Comparison of ENCODE assay signal across 1 cellular context in the genomic region with DNA sequence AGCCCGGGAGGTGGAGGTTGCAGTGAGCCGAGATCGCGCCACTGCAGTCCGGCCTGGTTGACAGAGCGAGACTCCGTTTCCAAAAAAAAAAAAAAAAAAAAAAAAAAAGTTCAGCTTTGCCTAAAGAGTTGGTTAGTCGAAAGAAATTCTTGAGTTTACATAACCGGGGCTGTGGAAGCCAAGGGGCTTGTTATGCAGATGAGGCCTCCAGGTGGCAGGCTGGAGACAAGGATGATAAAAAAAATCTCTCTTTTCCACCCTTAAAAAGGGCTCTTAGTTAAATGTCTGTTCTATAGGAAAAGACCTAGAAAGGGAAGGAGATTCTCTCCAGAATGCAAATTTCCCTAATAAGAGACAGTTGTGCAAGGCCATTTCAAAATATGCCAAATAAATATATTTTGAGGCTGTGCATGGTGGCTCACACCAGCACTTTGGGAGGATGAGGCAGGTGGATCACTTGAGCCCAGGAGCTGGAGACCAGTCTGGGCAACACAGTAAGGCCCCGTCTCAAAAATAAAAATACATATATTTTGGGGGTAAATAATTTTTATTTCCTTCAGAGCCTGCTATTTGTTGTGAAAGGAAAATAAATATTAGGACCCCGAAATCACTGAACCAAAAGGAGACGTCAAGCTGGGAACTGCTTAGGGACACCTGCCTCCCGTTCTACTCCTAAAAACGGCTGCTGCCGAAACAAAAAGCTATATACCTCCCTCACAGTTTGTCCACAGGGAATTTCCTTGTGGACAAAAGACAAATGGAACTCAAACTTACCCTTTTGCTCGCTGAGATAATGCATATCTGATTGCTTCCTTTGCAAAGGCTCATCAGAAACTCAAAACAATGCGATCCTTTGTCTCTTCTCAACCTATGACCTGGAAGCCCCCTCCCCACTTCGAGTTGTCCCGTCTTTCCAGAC.
TF ChIP-seq lines count a peak whose summit lies in the region.

No MANE protein-coding gene starts in this region.

TF ChIP-seq in HCT116, 20 proteins besides CTCF, POLR2A, EP300 and RAD21 (continued from another document):
- TF ChIP-seq CBX3 (IDR thresholded peaks at IDR 0.05; ENCODE audit: low read depth) (no peak), POLR2AphosphoS5 (IDR thresholded peaks at IDR 0.05; ENCODE audit: low read depth, low read length) (no peak), SP1 (IDR thresholded peaks at IDR 0.05; ENCODE audit: low read depth) (no peak), FOSL1 (IDR thresholded peaks at IDR 0.05; ENCODE audit: low read depth) (no peak), ZNF274 (IDR thresholded peaks at IDR 0.05; ENCODE audit: low read depth, low read length) (no peak), TCF7L2 (IDR thresholded peaks at IDR 0.05; ENCODE audit: borderline replicate concordance, extremely low read depth, insufficient read depth, insufficient read length) (no peak)
- TF ChIP-seq, protein P1, sequence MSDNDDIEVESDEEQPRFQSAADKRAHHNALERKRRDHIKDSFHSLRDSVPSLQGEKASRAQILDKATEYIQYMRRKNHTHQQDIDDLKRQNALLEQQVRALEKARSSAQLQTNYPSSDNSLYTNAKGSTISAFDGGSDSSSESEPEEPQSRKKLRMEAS (IDR thresholded peaks at IDR 0.05), result no peak
- TF ChIP-seq, protein P2, sequence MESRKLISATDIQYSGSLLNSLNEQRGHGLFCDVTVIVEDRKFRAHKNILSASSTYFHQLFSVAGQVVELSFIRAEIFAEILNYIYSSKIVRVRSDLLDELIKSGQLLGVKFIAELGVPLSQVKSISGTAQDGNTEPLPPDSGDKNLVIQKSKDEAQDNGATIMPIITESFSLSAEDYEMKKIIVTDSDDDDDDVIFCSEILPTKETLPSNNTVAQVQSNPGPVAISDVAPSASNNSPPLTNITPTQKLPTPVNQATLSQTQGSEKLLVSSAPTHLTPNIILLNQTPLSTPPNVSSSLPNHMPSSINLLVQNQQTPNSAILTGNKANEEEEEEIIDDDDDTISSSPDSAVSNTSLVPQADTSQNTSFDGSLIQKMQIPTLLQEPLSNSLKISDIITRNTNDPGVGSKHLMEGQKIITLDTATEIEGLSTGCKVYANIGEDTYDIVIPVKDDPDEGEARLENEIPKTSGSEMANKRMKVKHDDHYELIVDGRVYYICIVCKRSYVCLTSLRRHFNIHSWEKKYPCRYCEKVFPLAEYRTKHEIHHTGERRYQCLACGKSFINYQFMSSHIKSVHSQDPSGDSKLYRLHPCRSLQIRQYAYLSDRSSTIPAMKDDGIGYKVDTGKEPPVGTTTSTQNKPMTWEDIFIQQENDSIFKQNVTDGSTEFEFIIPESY (IDR thresholded peaks at IDR 0.05; ENCODE audit: extremely low read depth, insufficient replicate concordance, low read length), result no peak
